ENCODE assay signal across 7 cellular contexts in genomic region chr18:48230459-48231113, GRCh38.
A peak's percentile ranks its signal among the peaks of the same experiment; 100 is the strongest.
DNase-seq lines count a peak whose midpoint lies in the region; ATAC-seq and TF ChIP-seq lines count a peak whose summit lies in the region.

No MANE protein-coding gene starts in this region.

- peak; percentile 33 for ATAC-seq in effector memory CD8-positive, alpha-beta T cell (replicated peaks)
- ATAC-seq in mucosa of descending colon (peak; percentile 94), GM18511 (IDR thresholded peaks at IDR 0.05; ENCODE audit: unreplicated experiment) (no peak)

- H3K36me3 Mint-ChIP-seq in effector memory CD8-positive, alpha-beta T cell (ENCODE audit: insufficient read depth) = peaks cover 4% of the 10 kb centered on the region

- H3K4me3 Mint-ChIP-seq in effector memory CD8-positive, alpha-beta T cell = no peak overlapping the region

- TF ChIP-seq CTCF in mucosa of descending colon (IDR thresholded peaks at IDR 0.05) = peak; percentile 27

- no peaks in the 10 kb centered on the region for H3K9me3 Mint-ChIP-seq in effector memory CD8-positive, alpha-beta T cell

- DNase-seq in GDM1 (lab: John Stamatoyannopoulos, UW) = peak; percentile 38
- peak; percentile 12 for DNase-seq in Jurkat, Clone E6-1 (ENCODE audit: low read depth, low spot score)
- DNase-seq in OCI-M1 (lab: John Stamatoyannopoulos, UW) = peak; percentile 85
- DNase-seq in effector memory CD8-positive, alpha-beta T cell = no peak
- peak; percentile 68 to 86 (median 84) for DNase-seq in mucosa of descending colon
- DNase-seq in mesenteric fat pad (ENCODE audit: low spot score) = no peak

- H3K4me3 ChIP-seq in Jurkat, Clone E6-1 (ENCODE audit: low read length) = no peak overlapping the region
- no peak overlapping the region for H3K4me3 ChIP-seq in mucosa of descending colon

- no peaks in the 10 kb centered on the region for H3K9me3 ChIP-seq in mucosa of descending colon

- peaks cover 3 to 27% of the 10 kb centered on the region in 2 donors for H3K27me3 Mint-ChIP-seq in effector memory CD8-positive, alpha-beta T cell

- no peaks in the 10 kb centered on the region for H3K4me1 ChIP-seq in mucosa of descending colon (ENCODE audit: low read depth)

- no peak overlapping the region for H3K27ac Mint-ChIP-seq in effector memory CD8-positive, alpha-beta T cell

- peaks cover 15 to 18% of the 10 kb centered on the region in 2 donors for H3K4me1 Mint-ChIP-seq in effector memory CD8-positive, alpha-beta T cell (ENCODE audit: low read depth in 2 of 2)

- H3K36me3 ChIP-seq in mucosa of descending colon (ENCODE audit: low read depth) = no peaks in the 10 kb centered on the region

- intact Hi-C loops in mucosa of descending colon (cut with DNase I, micrococcal nuclease) = loop anchor here (1.0 to 10.0 kb wide), 2 partner anchors 115 to 214 kb away; no protein-coding TSS in a partner anchor

Comparison
In these comparisons a context has a peak if more than half of its experiments do, and no peak if none do; other contexts are left out.
1. DNase-seq: peak in GDM1 (single experiment), Jurkat, Clone E6-1 (single experiment), OCI-M1 (single experiment) and mucosa of descending colon (3 of 3); none in effector memory CD8-positive, alpha-beta T cell (0 of 3) and mesenteric fat pad (single experiment).